11 cellular contexts compared by ENCODE assay signal in genomic region chr19:45615056-45615455, GRCh38. TPM values are rescaled to one million over a fixed set of nuclear protein-coding genes. Genes with fewer than 3 reads are reported as not detected.
DNase-seq lines count a peak whose midpoint lies in the region; ATAC-seq and TF ChIP-seq lines count a peak whose summit lies in the region.
"Not testable (repeated sequence)": the region's sequence is repeated elsewhere in the genome, so short reads cannot be mapped to it uniquely, and the experiment has no call there.
"Had no signal": no experiment of that assay in that cellular context is flagged by ENCODE, and none has a peak within 500 bp of the region (broad histone marks: within the 10 kb centered on the region; RNA-seq: fewer than 3 reads in every experiment).

No MANE protein-coding gene starts in this region.

- not testable (repeated sequence) for H2BK5ac ChIP-seq in mesendoderm (ENCODE audit: low read length)

- not testable (repeated sequence) for TF ChIP-seq CTCF in CD14-positive monocyte (IDR thresholded peaks at IDR 0.05); MM.1S (IDR thresholded peaks at IDR 0.05; ENCODE audit: low read length); endodermal cell (conservative IDR thresholded peaks at IDR 0.05)

- H3K4me3 ChIP-seq in MM.1S (ENCODE audit: low read length); endodermal cell (ENCODE audit: low read length); mesendoderm (ENCODE audit: low read length): not testable (repeated sequence)

- H3K36me3 Mint-ChIP-seq in CD14-positive monocyte: peaks cover 49 to 83% of the 10 kb centered on the region in 2 donors
- H3K36me3 Mint-ChIP-seq in T-helper 1 cell treated with Interleukin-12 subunit alpha and Interleukin-12 subunit beta and Interleukin-4 antibody, amounts not matched to agents 30 μg/mL and 1 μg/mL, for 36 hours (ENCODE audit: low read depth): peaks cover 46% of the 10 kb centered on the region
- H3K36me3 Mint-ChIP-seq in activated T-helper 17 cell treated with anti-CD3 and anti-CD28 coated beads, Interleukin-2, amount 50 U/mL, for 72 hours (ENCODE audit: low read depth): peaks cover 100% of the 10 kb centered on the region
- H3K36me3 Mint-ChIP-seq in endodermal cell (ENCODE audit: low read depth): peaks cover 50% of the 10 kb centered on the region
- H3K36me3 Mint-ChIP-seq in stimulated activated effector memory CD8-positive, alpha-beta T cell treated with anti-CD3 and anti-CD28 coated beads, Interleukin-12 subunit alpha, Interleukin-12 subunit beta, amount 100 ng/mL, for 72 hours: peaks cover 100% of the 10 kb centered on the region

- H3K79me2 ChIP-seq in MM.1S (ENCODE audit: low read length); mesendoderm (ENCODE audit: control insufficient read depth, insufficient read depth, low read length): not testable (repeated sequence)

- not testable (repeated sequence) for H3K4ac ChIP-seq in mesendoderm (ENCODE audit: low read depth, low read length)

- peak overlapping the region; percentile 49 for H3K56ac ChIP-seq in mesendoderm (ENCODE audit: low read length)

- intact Hi-C loops in CD14-positive monocyte (cut with micrococcal nuclease): not testable (repeated sequence)

- H2AK5ac ChIP-seq in mesendoderm (ENCODE audit: low read length): not testable (repeated sequence)

- H2BK15ac ChIP-seq in mesendoderm (replicated peaks; ENCODE audit: low read depth): not testable (repeated sequence)

- DNase-seq in CD14-positive monocyte (ENCODE audit: low spot score); MM.1S; endodermal cell; mesendoderm; stimulated activated effector memory CD8-positive, alpha-beta T cell treated with anti-CD3 and anti-CD28 coated beads, Interleukin-12 subunit alpha, Interleukin-12 subunit beta, amount 100 ng/mL, for 72 hours (ENCODE audit: low spot score in 2 of 2): not testable (repeated sequence)

- H3K27me3 ChIP-seq in MM.1S (replicated peaks; ENCODE audit: insufficient read depth, low read length); endodermal cell (ENCODE audit: control insufficient read depth, insufficient read depth, low read length, poor library complexity, severe bottlenecking); mesendoderm (ENCODE audit: insufficient read depth, low read length, poor library complexity): not testable (repeated sequence)

- H3K9me3 Mint-ChIP-seq in CD14-positive monocyte; T-helper 1 cell treated with Interleukin-12 subunit alpha and Interleukin-12 subunit beta and Interleukin-4 antibody, amounts not matched to agents 30 μg/mL and 1 μg/mL, for 36 hours; activated T-helper 17 cell treated with anti-CD3 and anti-CD28 coated beads, Interleukin-2, amount 50 U/mL, for 72 hours; endodermal cell; stimulated activated effector memory CD8-positive, alpha-beta T cell treated with anti-CD3 and anti-CD28 coated beads, Interleukin-12 subunit alpha, Interleukin-12 subunit beta, amount 100 ng/mL, for 72 hours: not testable (repeated sequence)

- not testable (repeated sequence) for H3F3A ChIP-seq in MM.1S (ENCODE audit: insufficient read depth, low read length)

- not testable (repeated sequence) for H3K36me3 ChIP-seq in MM.1S (replicated peaks; ENCODE audit: insufficient read depth, low read length); mesendoderm (ENCODE audit: control insufficient read depth, insufficient read depth, low read length)
- peaks cover 35% of the 10 kb centered on the region for H3K36me3 ChIP-seq in endodermal cell (ENCODE audit: control insufficient read depth, insufficient read depth, low read length)

- not testable (repeated sequence) for H3K23ac ChIP-seq in mesendoderm (ENCODE audit: low read length)

- H3K4me2 ChIP-seq in MM.1S (ENCODE audit: low read depth, low read length); mesendoderm (ENCODE audit: low read length): not testable (repeated sequence)

- H3K27ac ChIP-seq in MM.1S (ENCODE audit: low read length): peak overlapping the region; percentile 68; the same call in 1 of the 2 replicates
- not testable (repeated sequence) for H3K27ac ChIP-seq in endodermal cell (ENCODE audit: low read depth, low read length); mesendoderm (ENCODE audit: low read depth, low read length)

- not testable (repeated sequence) for H3K9ac ChIP-seq in MM.1S (ENCODE audit: low read length); endodermal cell (ENCODE audit: extremely low read depth, low read length, poor library complexity, severe bottlenecking); mesendoderm (ENCODE audit: low read length)

- not testable (repeated sequence) for H3K4me3 Mint-ChIP-seq in CD14-positive monocyte; T-helper 1 cell treated with Interleukin-12 subunit alpha and Interleukin-12 subunit beta and Interleukin-4 antibody, amounts not matched to agents 30 μg/mL and 1 μg/mL, for 36 hours
- peak overlapping the region; percentile 89 for H3K4me3 Mint-ChIP-seq in activated T-helper 17 cell treated with anti-CD3 and anti-CD28 coated beads, Interleukin-2, amount 50 U/mL, for 72 hours
- peak overlapping the region; percentile 69 for H3K4me3 Mint-ChIP-seq in endodermal cell
- H3K4me3 Mint-ChIP-seq in stimulated activated effector memory CD8-positive, alpha-beta T cell treated with anti-CD3 and anti-CD28 coated beads, Interleukin-12 subunit alpha, Interleukin-12 subunit beta, amount 100 ng/mL, for 72 hours: peak overlapping the region; percentile 64

- H4K8ac ChIP-seq in mesendoderm (ENCODE audit: low read depth, low read length): not testable (repeated sequence)

- not testable (repeated sequence) for H4K20me1 ChIP-seq in MM.1S (ENCODE audit: insufficient read depth, low read length)

- H3K27me3 Mint-ChIP-seq in CD14-positive monocyte (ENCODE audit: low read depth in 3 of 3); T-helper 1 cell treated with Interleukin-12 subunit alpha and Interleukin-12 subunit beta and Interleukin-4 antibody, amounts not matched to agents 30 μg/mL and 1 μg/mL, for 36 hours (ENCODE audit: low read depth); activated T-helper 17 cell treated with anti-CD3 and anti-CD28 coated beads, Interleukin-2, amount 50 U/mL, for 72 hours; endodermal cell (ENCODE audit: insufficient read depth): not testable (repeated sequence)

- peaks cover 16% of the 10 kb centered on the region for H3K4me1 ChIP-seq in MM.1S (ENCODE audit: low read length)
- not testable (repeated sequence) for H3K4me1 ChIP-seq in endodermal cell (ENCODE audit: control insufficient read depth, insufficient read depth, low read length); mesendoderm (ENCODE audit: control insufficient read depth, low read depth, low read length)

- H3K4me1 Mint-ChIP-seq in CD14-positive monocyte: peaks cover 22% of the 10 kb centered on the region
- H3K4me1 Mint-ChIP-seq in T-helper 1 cell treated with Interleukin-12 subunit alpha and Interleukin-12 subunit beta and Interleukin-4 antibody, amounts not matched to agents 30 μg/mL and 1 μg/mL, for 36 hours (ENCODE audit: low read depth): peaks cover 17% of the 10 kb centered on the region
- peaks cover 19% of the 10 kb centered on the region for H3K4me1 Mint-ChIP-seq in activated T-helper 17 cell treated with anti-CD3 and anti-CD28 coated beads, Interleukin-2, amount 50 U/mL, for 72 hours
- not testable (repeated sequence) for H3K4me1 Mint-ChIP-seq in endodermal cell
- peaks cover 26% of the 10 kb centered on the region for H3K4me1 Mint-ChIP-seq in stimulated activated effector memory CD8-positive, alpha-beta T cell treated with anti-CD3 and anti-CD28 coated beads, Interleukin-12 subunit alpha, Interleukin-12 subunit beta, amount 100 ng/mL, for 72 hours

- WGBS in endodermal cell (ENCODE audit: insufficient coverage in 1 of 2, insufficient read length in 1 of 2), 2 experiments: 90 to 95% methylated on average over 3 to 8 of the region's 9 CpGs
- no CpG with 5 or more reads among the region's 9 CpGs for WGBS in mesendoderm (ENCODE audit: extremely low coverage, insufficient coverage, low lambda C conversion rate)

- H2AFZ ChIP-seq in MM.1S (ENCODE audit: low read length): not testable (repeated sequence)

- H3K9me3 ChIP-seq in MM.1S (replicated peaks; ENCODE audit: insufficient read depth, low read length); endodermal cell (ENCODE audit: control insufficient read depth, low read length): not testable (repeated sequence)

- H4K5ac ChIP-seq in mesendoderm (ENCODE audit: low read length): not testable (repeated sequence)

- H3K18ac ChIP-seq in mesendoderm (ENCODE audit: low read length): not testable (repeated sequence)

- not testable (repeated sequence) for H3K9me2 ChIP-seq in MM.1S (replicated peaks; ENCODE audit: insufficient read depth, low read length)

- ATAC-seq in activated T-helper 17 cell treated with anti-CD3 and anti-CD28 coated beads, Interleukin-2, amount 50 U/mL, for 72 hours (replicated peaks); stimulated activated effector memory CD8-positive, alpha-beta T cell treated with anti-CD3 and anti-CD28 coated beads, Interleukin-12 subunit alpha, Interleukin-12 subunit beta, amount 100 ng/mL, for 72 hours: not testable (repeated sequence)

- not testable (repeated sequence) for H2BK120ac ChIP-seq in mesendoderm (ENCODE audit: low read depth, low read length)

- peak overlapping the region; percentile 89 to 98 (median 91) for H3K27ac Mint-ChIP-seq in CD14-positive monocyte
- peak overlapping the region; percentile 82 for H3K27ac Mint-ChIP-seq in T-helper 1 cell treated with Interleukin-12 subunit alpha and Interleukin-12 subunit beta and Interleukin-4 antibody, amounts not matched to agents 30 μg/mL and 1 μg/mL, for 36 hours
- H3K27ac Mint-ChIP-seq in activated T-helper 17 cell treated with anti-CD3 and anti-CD28 coated beads, Interleukin-2, amount 50 U/mL, for 72 hours: peak overlapping the region; percentile 98
- not testable (repeated sequence) for H3K27ac Mint-ChIP-seq in endodermal cell
- H3K27ac Mint-ChIP-seq in stimulated activated effector memory CD8-positive, alpha-beta T cell treated with anti-CD3 and anti-CD28 coated beads, Interleukin-12 subunit alpha, Interleukin-12 subunit beta, amount 100 ng/mL, for 72 hours: peak overlapping the region; percentile 97

- H3K79me1 ChIP-seq in mesendoderm (ENCODE audit: low read length): not testable (repeated sequence)

RNA-seq across cellular contexts. Expression of gene GPR4, which starts 13.0 kb away (rescaled TPM):
- not detected for polyA plus RNA-seq in CD14-positive monocyte
- total RNA-seq in activated T-helper 17 cell treated with anti-CD3 and anti-CD28 coated beads, Interleukin-2, amount 50 U/mL, for 72 hours: under 1 TPM in 1 of 2 donors, not detected in 1; 0.13 TPM
- not detected for total RNA-seq in endodermal cell
- polyA plus RNA-seq in endodermal cell (2013, experiment 1 of 2): 0.32 TPM
- not detected for polyA plus RNA-seq in endodermal cell (2013, experiment 2 of 2)
- polyA plus RNA-seq in mesendoderm (2013, experiment 1 of 2): 0.14 TPM
- 0.10 TPM for polyA plus RNA-seq in mesendoderm (2013, experiment 2 of 2)
- total RNA-seq: Calu3; CD4-positive, alpha-beta memory T cell; H4; HepG2 had no signal
- polyA plus RNA-seq: CD4-positive, alpha-beta memory T cell had no signal

RNA-seq across cellular contexts. Expression of gene EML2, which starts 24.1 kb away (rescaled TPM):
- polyA plus RNA-seq in CD14-positive monocyte: 10 to 100 TPM; 10.3 to 11.9 TPM
- 100 to 1,000 TPM; 117 to 184 TPM for total RNA-seq in activated T-helper 17 cell treated with anti-CD3 and anti-CD28 coated beads, Interleukin-2, amount 50 U/mL, for 72 hours
- total RNA-seq in endodermal cell: 10 to 100 TPM; 42.9 to 79.3 TPM
- polyA plus RNA-seq in endodermal cell (2013, experiment 1 of 2): 25.9 TPM
- 26.3 TPM for polyA plus RNA-seq in endodermal cell (2013, experiment 2 of 2)
- 5.3 TPM for polyA plus RNA-seq in mesendoderm (2013, experiment 1 of 2)
- 5.6 TPM for polyA plus RNA-seq in mesendoderm (2013, experiment 2 of 2)

RNA-seq across cellular contexts. Expression of gene OPA3, which starts 30.5 kb away (rescaled TPM):
- 1 to 10 TPM; 4.4 to 6.9 TPM for polyA plus RNA-seq in CD14-positive monocyte
- 10 to 100 TPM; 18.7 to 20.6 TPM for total RNA-seq in activated T-helper 17 cell treated with anti-CD3 and anti-CD28 coated beads, Interleukin-2, amount 50 U/mL, for 72 hours
- 10 to 100 TPM; 12.9 to 15.4 TPM for total RNA-seq in endodermal cell
- polyA plus RNA-seq in endodermal cell (2013, experiment 1 of 2): 9.3 TPM
- 10.7 TPM for polyA plus RNA-seq in endodermal cell (2013, experiment 2 of 2)
- 7.5 TPM for polyA plus RNA-seq in mesendoderm (2013, experiment 1 of 2)
- 7.5 TPM for polyA plus RNA-seq in mesendoderm (2013, experiment 2 of 2)

RNA-seq across cellular contexts. Expression of gene GIPR, which starts 53.0 kb away (rescaled TPM):
- polyA plus RNA-seq in CD14-positive monocyte: not detected
- 10 to 100 TPM in 1 of 2 donors, 1 to 10 TPM in 1; 7.5 to 32.3 TPM for total RNA-seq in activated T-helper 17 cell treated with anti-CD3 and anti-CD28 coated beads, Interleukin-2, amount 50 U/mL, for 72 hours
- 10 to 100 TPM; 10.8 to 14.6 TPM for total RNA-seq in endodermal cell
- 3.5 TPM for polyA plus RNA-seq in endodermal cell (2013, experiment 1 of 2)
- 3.0 TPM for polyA plus RNA-seq in endodermal cell (2013, experiment 2 of 2)
- 0.07 TPM for polyA plus RNA-seq in mesendoderm (2013, experiment 1 of 2)
- polyA plus RNA-seq in mesendoderm (2013, experiment 2 of 2): 0.10 TPM
- total RNA-seq: H4 had no signal
